Comparison of ENCODE assay signal across 8 cellular contexts in the genomic region with DNA sequence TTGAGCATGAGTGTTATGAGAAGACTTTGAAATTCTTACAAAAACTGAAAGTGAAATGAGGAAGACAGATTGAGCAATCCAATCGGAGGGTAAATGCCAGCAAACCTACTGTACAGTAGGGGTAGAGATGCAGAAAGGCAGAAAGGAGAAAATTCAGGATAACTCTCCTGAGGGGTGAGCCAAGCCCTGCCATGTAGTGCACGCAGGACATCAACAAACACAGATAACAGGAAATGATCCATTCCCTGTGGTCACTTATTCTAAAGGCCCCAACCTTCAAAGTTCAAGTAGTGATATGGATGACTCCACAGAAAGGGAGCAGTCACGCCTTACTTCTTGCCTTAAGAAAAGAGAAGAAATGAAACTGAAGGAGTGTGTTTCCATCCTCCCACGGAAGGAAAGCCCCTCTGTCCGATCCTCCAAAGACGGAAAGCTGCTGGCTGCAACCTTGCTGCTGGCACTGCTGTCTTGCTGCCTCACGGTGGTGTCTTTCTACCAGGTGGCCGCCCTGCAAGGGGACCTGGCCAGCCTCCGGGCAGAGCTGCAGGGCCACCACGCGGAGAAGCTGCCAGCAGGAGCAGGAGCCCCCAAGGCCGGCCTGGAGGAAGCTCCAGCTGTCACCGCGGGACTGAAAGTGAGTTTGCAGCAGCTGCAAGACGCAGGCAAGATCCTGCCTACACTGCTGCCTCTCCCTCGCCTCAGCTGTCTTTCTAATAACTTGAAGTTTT. TPM values are rescaled to one million over a fixed set of nuclear protein-coding genes. Genes with fewer than 3 reads are reported as not detected.
DNase-seq lines count a peak whose midpoint lies in the region; ATAC-seq and TF ChIP-seq lines count a peak whose summit lies in the region.

A gene with protein sequence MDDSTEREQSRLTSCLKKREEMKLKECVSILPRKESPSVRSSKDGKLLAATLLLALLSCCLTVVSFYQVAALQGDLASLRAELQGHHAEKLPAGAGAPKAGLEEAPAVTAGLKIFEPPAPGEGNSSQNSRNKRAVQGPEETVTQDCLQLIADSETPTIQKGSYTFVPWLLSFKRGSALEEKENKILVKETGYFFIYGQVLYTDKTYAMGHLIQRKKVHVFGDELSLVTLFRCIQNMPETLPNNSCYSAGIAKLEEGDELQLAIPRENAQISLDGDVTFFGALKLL (plus strand): TSS at position 118 of the 728 bp plus-strand sequence. CDS start 178 bp downstream, at position 296.

- no peaks in the 10 kb centered on the region for H3K9me2 ChIP-seq in MM.1S (replicated peaks; ENCODE audit: insufficient read depth, low read length)

- peaks cover 2% of the 10 kb centered on the region for H3K36me3 Mint-ChIP-seq in endodermal cell (ENCODE audit: low read depth)

- H3K36me3 ChIP-seq in MM.1S (replicated peaks; ENCODE audit: insufficient read depth, low read length) (no peaks in the 10 kb centered on the region), endodermal cell (ENCODE audit: control insufficient read depth, insufficient read depth, low read length) (no peaks in the 10 kb centered on the region), mucosa of stomach (ENCODE audit: control insufficient read depth, insufficient read depth, low read length) (no peaks in the 10 kb centered on the region)

- H3K4me3 Mint-ChIP-seq in endodermal cell: no peak within 1 kb of the TSS

- CTCF ChIA-PET in GM10248 (lab: Yijun Ruan, JAX): interaction anchor here (0.9 to 1.5 kb wide), 10 partner anchors 9 to 239 kb away, joined by 3 to 5 read pairs (median 4); a partner anchor contains a TSS
- CTCF ChIA-PET in HEK293T (lab: Yijun Ruan, JAX): no interaction called here

- no peaks in the 10 kb centered on the region for H3K9me3 Mint-ChIP-seq in endodermal cell

- peak within 1 kb of the TSS; percentile 31; the same call in 1 of the 2 replicates for H3K27ac ChIP-seq in MM.1S (ENCODE audit: low read length)
- no peak within 1 kb of the TSS for H3K27ac ChIP-seq in endodermal cell (ENCODE audit: low read depth, low read length)

- ATAC-seq in GM21786 (IDR thresholded peaks at IDR 0.05; ENCODE audit: unreplicated experiment): peak; percentile 65

- H4K20me1 ChIP-seq in MM.1S (ENCODE audit: insufficient read depth, low read length): no peaks in the 10 kb centered on the region

- WGBS in endodermal cell (ENCODE audit: insufficient coverage in 1 of 2, insufficient read length in 1 of 2), 2 experiments: 55 to 70% methylated on average over 8 to 16 of the region's 16 CpGs

- no peaks in the 10 kb centered on the region for H3K79me2 ChIP-seq in MM.1S (ENCODE audit: low read length)

- peak within 1 kb of the TSS; percentile 49 for H3K4me3 ChIP-seq in MM.1S (ENCODE audit: low read length)
- no peak within 1 kb of the TSS for H3K4me3 ChIP-seq in endodermal cell (ENCODE audit: low read length)
- H3K4me3 ChIP-seq in mucosa of stomach (ENCODE audit: low read length): peak within 1 kb of the TSS; percentile 12

- POLR2A ChIA-PET in GM10248 (lab: Yijun Ruan, JAX) (no interaction called here), HEK293T (lab: Yijun Ruan, JAX) (no interaction called here)

- H3K27me3 Mint-ChIP-seq in endodermal cell (ENCODE audit: insufficient read depth): no peaks in the 10 kb centered on the region

- H3K27ac Mint-ChIP-seq in endodermal cell: no peak within 1 kb of the TSS

- H3K9me3 ChIP-seq in MM.1S (replicated peaks; ENCODE audit: insufficient read depth, low read length) (no peaks in the 10 kb centered on the region), endodermal cell (ENCODE audit: control insufficient read depth, low read length) (no peaks in the 10 kb centered on the region), mucosa of stomach (ENCODE audit: control insufficient read depth, low read length) (no peaks in the 10 kb centered on the region)

- peak within 1 kb of the TSS; percentile 81 for H3K4me2 ChIP-seq in MM.1S (ENCODE audit: low read depth, low read length)

- H3K9ac ChIP-seq in MM.1S (ENCODE audit: low read length) (peak within 1 kb of the TSS; percentile 17; the same call in 1 of the 2 replicates), endodermal cell (ENCODE audit: extremely low read depth, low read length, poor library complexity, severe bottlenecking) (no peak within 1 kb of the TSS), mucosa of stomach (ENCODE audit: low read length) (peak within 1 kb of the TSS; percentile 54)

- TF ChIP-seq CTCF in GM10248 (IDR thresholded peaks at IDR 0.05; ENCODE audit: control extremely low read depth, extremely low read depth, low read depth, missing control alignments) (peak; percentile 42), MM.1S (IDR thresholded peaks at IDR 0.05; ENCODE audit: low read length) (peak; percentile 45), endodermal cell (conservative IDR thresholded peaks at IDR 0.05) (peak; percentile 63)

- peaks cover 2% of the 10 kb centered on the region for H3K4me1 Mint-ChIP-seq in endodermal cell

- H3K27me3 ChIP-seq in MM.1S (replicated peaks; ENCODE audit: insufficient read depth, low read length): no peaks in the 10 kb centered on the region
- H3K27me3 ChIP-seq in endodermal cell (ENCODE audit: control insufficient read depth, insufficient read depth, low read length, poor library complexity, severe bottlenecking): no peaks in the 10 kb centered on the region
- no peaks in the 10 kb centered on the region for H3K27me3 ChIP-seq in mucosa of stomach (ENCODE audit: control insufficient read depth, insufficient read depth, low read length)

- H2AFZ ChIP-seq in MM.1S (ENCODE audit: low read length): peak within 1 kb of the TSS; percentile 54

- DNase-seq in GM10248 (ENCODE audit: extremely low spot score) (peak; percentile 60), MM.1S (peak; percentile 70), endodermal cell (peak; percentile 91), stromal cell of bone marrow (ENCODE audit: low read depth) (peak; percentile 23), HEK293T (ENCODE audit: extremely low spot score) (no peak)
- DNase-seq in activated CD4-positive, alpha-beta T cell treated with anti-CD3 and anti-CD28 coated beads, Interleukin-2, amount 50 U/mL, for 24 hours (ENCODE audit: low read depth in 1 of 2, low spot score in 1 of 2): peak; percentile 17 to 39

- peaks cover 18% of the 10 kb centered on the region for H3F3A ChIP-seq in MM.1S (ENCODE audit: insufficient read depth, low read length)

- H3K4me1 ChIP-seq in MM.1S (ENCODE audit: low read length) (no peaks in the 10 kb centered on the region), endodermal cell (ENCODE audit: control insufficient read depth, insufficient read depth, low read length) (no peaks in the 10 kb centered on the region), mucosa of stomach (ENCODE audit: control insufficient read depth, insufficient read depth, low read length) (no peaks in the 10 kb centered on the region)

TF ChIP-seq in HEK293T, 16 proteins besides CTCF, POLR2A, EP300 and RAD21:
- TF ChIP-seq ZNF384 (IDR thresholded peaks at IDR 0.05): no peak
- no peak for TF ChIP-seq SUZ12 (IDR thresholded peaks at IDR 0.05)
- TF ChIP-seq L3MBTL2 (conservative IDR thresholded peaks at IDR 0.05): no peak
- TF ChIP-seq, protein P1, sequence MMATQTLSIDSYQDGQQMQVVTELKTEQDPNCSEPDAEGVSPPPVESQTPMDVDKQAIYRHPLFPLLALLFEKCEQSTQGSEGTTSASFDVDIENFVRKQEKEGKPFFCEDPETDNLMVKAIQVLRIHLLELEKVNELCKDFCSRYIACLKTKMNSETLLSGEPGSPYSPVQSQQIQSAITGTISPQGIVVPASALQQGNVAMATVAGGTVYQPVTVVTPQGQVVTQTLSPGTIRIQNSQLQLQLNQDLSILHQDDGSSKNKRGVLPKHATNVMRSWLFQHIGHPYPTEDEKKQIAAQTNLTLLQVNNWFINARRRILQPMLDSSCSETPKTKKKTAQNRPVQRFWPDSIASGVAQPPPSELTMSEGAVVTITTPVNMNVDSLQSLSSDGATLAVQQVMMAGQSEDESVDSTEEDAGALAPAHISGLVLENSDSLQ (IDR thresholded peaks at IDR 0.05): no peak
- no peak for TF ChIP-seq BHLHE40 (IDR thresholded peaks at IDR 0.05; ENCODE audit: borderline replicate concordance)
- TF ChIP-seq FOXM1 (IDR thresholded peaks at IDR 0.05; ENCODE audit: borderline replicate concordance): no peak
- TF ChIP-seq SP1 (IDR thresholded peaks at IDR 0.05): no peak
- no peak for TF ChIP-seq CTBP1 (IDR thresholded peaks at IDR 0.05; ENCODE audit: borderline replicate concordance)
- TF ChIP-seq FOXK2 (IDR thresholded peaks at IDR 0.05): no peak
- TF ChIP-seq FOXA1 (IDR thresholded peaks at IDR 0.05): no peak
- no peak for TF ChIP-seq LEF1 (IDR thresholded peaks at IDR 0.05; ENCODE audit: borderline replicate concordance)
- no peak for TF ChIP-seq ELF4 (IDR thresholded peaks at IDR 0.05)
- no peak for TF ChIP-seq TARDBP (IDR thresholded peaks at IDR 0.05)
- TF ChIP-seq ARNT (IDR thresholded peaks at IDR 0.05): no peak
- TF ChIP-seq NFRKB (IDR thresholded peaks at IDR 0.05): no peak
- no peak for TF ChIP-seq HDGF (IDR thresholded peaks at IDR 0.05; ENCODE audit: borderline replicate concordance)

RNA-seq across cellular contexts. Expression of the gene that starts here (rescaled TPM):
- 1 to 10 TPM in 1 of 2 donors, under 1 TPM in 1; 0.35 to 1.5 TPM for total RNA-seq in endodermal cell
- polyA plus RNA-seq in endodermal cell (2013, experiment 1 of 2): 0.50 TPM
- 0.41 TPM for polyA plus RNA-seq in endodermal cell (2013, experiment 2 of 2)
